Comparison of ENCODE assay signal across 19 cellular contexts in genomic region chr6:79558099-79558498, GRCh38. TPM values are rescaled to one million over a fixed set of nuclear protein-coding genes. Genes with fewer than 3 reads are reported as not detected.
A peak's percentile ranks its signal among the peaks of the same experiment; 100 is the strongest.
DNase-seq lines count a peak whose midpoint lies in the region; ATAC-seq, FAIRE-seq and TF ChIP-seq lines count a peak whose summit lies in the region.
"Had no signal": no experiment of that assay in that cellular context is flagged by ENCODE, and none has a peak within 500 bp of the region (broad histone marks: within the 10 kb centered on the region; RNA-seq: fewer than 3 reads in every experiment).

No MANE protein-coding gene starts in this region.

- no peaks in the 10 kb centered on the region for H3K4me1 Mint-ChIP-seq in nephron

- TF ChIP-seq EP300 in HepG2 (IDR thresholded peaks at IDR 0.05; ENCODE audit: low read depth in 2 of 2, low read length in 2 of 2): peak; percentile 44 to 74; a peak in 3 of 4 replicates
- TF ChIP-seq EP300 in HepG2 (CRISPR knock-in tag; IDR thresholded peaks at IDR 0.05; ENCODE audit: borderline replicate concordance): no peak

- no peak overlapping the region for H3K4me3 ChIP-seq in HepG2 (replicated peaks in 1 of 3; ENCODE audit: insufficient read depth in 1 of 3, low read depth in 2 of 3, low read length in 3 of 3)
- H3K4me3 ChIP-seq in right lobe of liver: no peak overlapping the region
- H3K4me3 ChIP-seq: A549 had no signal

- H3K4me3 Mint-ChIP-seq in nephron: no peak overlapping the region
- H3K4me3 Mint-ChIP-seq: CD4-positive, alpha-beta T cell had no signal

- H3K9me3 ChIP-seq in HepG2 (ENCODE audit: low read length) (no peaks in the 10 kb centered on the region), right lobe of liver (no peaks in the 10 kb centered on the region)
- H3K9me3 ChIP-seq: A549, Caco-2 had no signal

- no peak for TF ChIP-seq POLR2A in HepG2 (IDR thresholded peaks at IDR 0.05; ENCODE audit: insufficient read depth in 1 of 2, low read depth in 2 of 2, low read length in 2 of 2)
- no peak for TF ChIP-seq POLR2A in right lobe of liver (IDR thresholded peaks at IDR 0.05)

- H3K4me2 ChIP-seq in HepG2 (ENCODE audit: low read depth, low read length): no peak overlapping the region
- H3K4me2 ChIP-seq: A549 had no signal

- H3K27ac Mint-ChIP-seq in nephron: peak overlapping the region; percentile 34 to 80 (median 69)
- H3K27ac Mint-ChIP-seq: CD4-positive, alpha-beta T cell had no signal

- POLR2A ChIA-PET in HepG2 (lab: Yijun Ruan, JAX): no interaction called here

- in situ Hi-C loops in HepG2 (cut with HindIII; ENCODE audit: extremely low pct_ligation_motif_present, low pct_unique_long_range_greater_than_20kb): no loop called here

- CTCF ChIA-PET in HepG2 (lab: Yijun Ruan, JAX; ENCODE audit: low intra/inter-chr PET ratio, low total read pairs): no interaction called here

- H3K36me3 Mint-ChIP-seq in nephron (ENCODE audit: low read depth): peaks cover 29% of the 10 kb centered on the region

- H3K9ac ChIP-seq in HepG2 (ENCODE audit: insufficient read depth, low read depth, low read length): no peak overlapping the region

- TF ChIP-seq RAD21 in HepG2 (CRISPR knock-in tag; IDR thresholded peaks at IDR 0.05): no peak

- peak; percentile 100 for ATAC-seq in HepG2
- no peak for ATAC-seq in right lobe of liver
- no peak for ATAC-seq in GM21529 (IDR thresholded peaks at IDR 0.05; ENCODE audit: unreplicated experiment)
- ATAC-seq: A549 had no signal

- H2AFZ ChIP-seq in HepG2 (ENCODE audit: low read length): no peak overlapping the region

- no TSS peak for BruUV-seq in HepG2 (replicated peaks; lab: Mats Ljungman, UMichigan)

- H3K36me3 ChIP-seq in HepG2 (replicated peaks in 1 of 2; ENCODE audit: control insufficient read depth in 1 of 2, insufficient read depth in 2 of 2, low read length in 2 of 2) (no peaks in the 10 kb centered on the region), right lobe of liver (no peaks in the 10 kb centered on the region)

- DNase-seq in HepG2 (ENCODE audit: low spot score) (peak; percentile 85), right lobe of liver (no peak), iris pigment epithelial cell (ENCODE audit: low read depth) (peak; percentile 10), inferior parietal cortex (ENCODE audit: extremely low spot score) (no peak), DMS79 (lab: John Stamatoyannopoulos, UW) (no peak)
- DNase-seq: AML-193; Caco-2; CD4-positive, alpha-beta T cell; GDM1; GOT3; H7 had no signal

- FAIRE-seq in HepG2 (lab: Jason Lieb, UNC): peak; percentile 51
- FAIRE-seq: A549, D721Med, GM12892, GM18507 had no signal

- intact Hi-C loops in HepG2 (cut with micrococcal nuclease; ENCODE audit: unreplicated experiment): no loop called here
- intact Hi-C loops in right lobe of liver (cut with DNase I): no loop called here

- H3K4me1 ChIP-seq in HepG2 (ENCODE audit: insufficient read depth, low read length): peaks cover 23% of the 10 kb centered on the region
- no peaks in the 10 kb centered on the region for H3K4me1 ChIP-seq in right lobe of liver
- H3K4me1 ChIP-seq: A549 had no signal

- H3K27ac ChIP-seq in HepG2 (ENCODE audit: extremely low read length, insufficient read depth, low read length): peak overlapping the region; percentile 67
- no peak overlapping the region for H3K27ac ChIP-seq in right lobe of liver
- H3K27ac ChIP-seq: 22Rv1, A549, C4-2B had no signal

- no peaks in the 10 kb centered on the region for H3K79me2 ChIP-seq in HepG2 (ENCODE audit: insufficient read depth, low read length)

- H3K27me3 ChIP-seq in HepG2 (ENCODE audit: control insufficient read depth in 1 of 2, insufficient read depth in 2 of 2, low read length in 2 of 2): no peaks in the 10 kb centered on the region
- H3K27me3 ChIP-seq in right lobe of liver: no peaks in the 10 kb centered on the region

- no peaks in the 10 kb centered on the region for H4K20me1 ChIP-seq in HepG2 (ENCODE audit: insufficient read depth, low read length)

- TF ChIP-seq CTCF in HepG2 (CRISPR knock-in tag; IDR thresholded peaks at IDR 0.05) (no peak), right lobe of liver (IDR thresholded peaks at IDR 0.05) (no peak), nephron (IDR thresholded peaks at IDR 0.05; ENCODE audit: unreplicated experiment in 3 of 3) (no peak)

- no peaks in the 10 kb centered on the region for H3K27me3 Mint-ChIP-seq in nephron (ENCODE audit: low read depth)
- H3K27me3 Mint-ChIP-seq: CD4-positive, alpha-beta T cell had no signal

- H3K9me3 Mint-ChIP-seq in nephron: no peaks in the 10 kb centered on the region
- H3K9me3 Mint-ChIP-seq: CD4-positive, alpha-beta T cell had no signal

TF ChIP-seq in HepG2, 621 proteins besides CTCF, POLR2A, EP300 and RAD21 (continues in another document):
- TF ChIP-seq ZNF740 (CRISPR knock-in tag; IDR thresholded peaks at IDR 0.05) (no peak), ZNF329 (CRISPR knock-in tag; IDR thresholded peaks at IDR 0.05; ENCODE audit: low read depth) (no peak), HDAC2 (CRISPR knock-in tag; IDR thresholded peaks at IDR 0.05) (peak; percentile 52; the same call in 1 of the 2 replicates), NR2F1 (CRISPR knock-in tag; IDR thresholded peaks at IDR 0.05) (peak; percentile 31 to 47; a peak in 2 of 4 replicates), HMG20A (CRISPR knock-in tag; IDR thresholded peaks at IDR 0.05; ENCODE audit: borderline replicate concordance) (peak; percentile 16; the same call in 1 of the 2 replicates), ZNF276 (CRISPR knock-in tag; IDR thresholded peaks at IDR 0.05; ENCODE audit: low read depth) (no peak), GPBP1L1 (CRISPR knock-in tag; IDR thresholded peaks at IDR 0.05) (no peak)

RNA-seq across cellular contexts. Expression of gene LCA5, which starts 20.9 kb away (rescaled TPM):
- 4.6 and 7.7 TPM in 2 replicates for total RNA-seq in HepG2 (2016; rRNA removed; fragmentation: Illumina TruSeq; extraction: Trizol)
- 1.9 and 2.0 TPM in 2 replicates for total RNA-seq in HepG2 (2016; cell fraction: cytosol; rRNA removed; fragmentation: Illumina TruSeq; extraction: Trizol; ENCODE audit: low read depth)
- 4.0 and 7.6 TPM in 2 replicates for total RNA-seq in HepG2 (2016; cell fraction: insoluble cytoplasmic fraction; rRNA removed; fragmentation: Illumina TruSeq; extraction: Trizol)
- total RNA-seq in HepG2 (2016; cell fraction: membrane; rRNA removed; fragmentation: Illumina TruSeq; extraction: Trizol): 2.3 TPM in 2 replicates
- 7.1 and 7.4 TPM in 2 replicates for total RNA-seq in HepG2 (2016; cell fraction: nucleus; rRNA removed; fragmentation: Illumina TruSeq; extraction: Trizol)
- 0.56 and 0.84 TPM in 2 replicates for polyA plus RNA-seq in HepG2 (2011; rRNA removed)
- polyA plus RNA-seq in HepG2 (2011; cell fraction: cytosol; rRNA removed): 0.28 and 0.45 TPM in 2 replicates
- polyA plus RNA-seq in HepG2 (2011; cell fraction: nucleus; rRNA removed): 0.48 and 0.57 TPM in 2 replicates
- polyA plus RNA-seq in HepG2 (2012): 1.3 and 1.8 TPM in 2 replicates
- polyA plus RNA-seq in HepG2 (2016; cell fraction: cytosol; fragmentation: Illumina TruSeq; extraction: Trizol; ENCODE audit: low read depth): 0.10 TPM in 2 replicates
- polyA plus RNA-seq in HepG2 (2016; cell fraction: insoluble cytoplasmic fraction; fragmentation: Illumina TruSeq; extraction: Trizol; ENCODE audit: low read depth): 3.7 and 4.7 TPM in 2 replicates
- polyA plus RNA-seq in HepG2 (2016; cell fraction: membrane; fragmentation: Illumina TruSeq; extraction: Trizol; ENCODE audit: low read depth): 0.31 and 0.45 TPM in 2 replicates
- polyA plus RNA-seq in HepG2 (2016; cell fraction: nucleus; fragmentation: Illumina TruSeq; extraction: Trizol; ENCODE audit: insufficient read depth, low read depth): 4.2 and 5.1 TPM in 2 replicates
- polyA minus RNA-seq in HepG2 (2011; rRNA and poly(A)+ RNA removed; ENCODE audit: low replicate concordance): 0.14 and 0.62 TPM in 2 replicates
- polyA minus RNA-seq in HepG2 (2011; cell fraction: cytosol; rRNA and poly(A)+ RNA removed): 1.2 and 1.7 TPM in 2 replicates
- polyA minus RNA-seq in HepG2 (2011; cell fraction: nucleus; rRNA and poly(A)+ RNA removed): 5.3 and 6.7 TPM in 2 replicates
- under 1 TPM; 0.26 to 0.74 (median 0.51) TPM for total RNA-seq in right lobe of liver
- total RNA-seq: CD4-positive, alpha-beta T cell had no signal

Comparison
In these comparisons a context has a peak if more than half of its experiments do, and no peak if none do; other contexts are left out.
1. DNase-seq: peak in HepG2 (single experiment) and iris pigment epithelial cell (single experiment); none in right lobe of liver (0 of 3), inferior parietal cortex (single experiment) and DMS79 (single experiment).